ENCODE assay signal across 14 cellular contexts in the genomic region with DNA sequence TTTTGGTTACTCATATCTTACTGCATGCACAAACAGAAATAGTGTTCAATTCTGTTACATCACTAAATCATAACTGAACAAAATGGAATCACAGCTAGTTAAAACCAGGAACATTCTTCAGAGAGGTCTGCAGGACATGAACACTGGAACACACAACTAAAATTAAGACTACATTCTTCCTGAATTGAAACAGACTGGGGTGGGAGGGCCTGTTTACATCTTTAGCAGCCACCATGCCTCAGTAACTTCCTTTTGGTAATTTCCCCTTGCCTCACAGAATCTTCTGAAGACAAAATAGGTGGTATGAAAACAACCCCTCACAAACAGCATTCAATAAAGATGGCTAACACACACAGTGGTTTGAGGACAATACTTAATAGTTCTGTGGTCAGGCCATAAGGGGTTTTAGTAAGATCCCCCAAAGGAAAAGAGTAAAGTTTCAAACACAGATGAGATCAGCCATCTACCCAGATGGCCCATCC. TPM values are rescaled to one million over a fixed set of nuclear protein-coding genes. Genes with fewer than 3 reads are reported as not detected.
DNase-seq lines count a peak whose midpoint lies in the region; ATAC-seq and TF ChIP-seq lines count a peak whose summit lies in the region.
"Had no signal": no experiment of that assay in that cellular context is flagged by ENCODE, and none has a peak within 500 bp of the region (broad histone marks: within the 10 kb centered on the region; RNA-seq: fewer than 3 reads in every experiment).

No MANE protein-coding gene starts in this region.

- H3K9me3 Mint-ChIP-seq in CD14-positive monocyte, result no peaks in the 10 kb centered on the region
- no peaks in the 10 kb centered on the region for H3K9me3 Mint-ChIP-seq in T-cell

- no peak for TF ChIP-seq POLR2A in GM18505 (IDR thresholded peaks at IDR 0.05; ENCODE audit: borderline replicate concordance, extremely low read depth, insufficient read depth, insufficient read length)

- POLR2A ChIA-PET in T-cell (lab: Charles Lee), result no interaction called here

- H3K4me1 Mint-ChIP-seq in CD14-positive monocyte (peaks cover 16% of the 10 kb centered on the region), T-cell (peaks cover 66 to 86% (median 80%) of the 10 kb centered on the region in 3 donors)

- no peak for TF ChIP-seq CTCF in CD14-positive monocyte (IDR thresholded peaks at IDR 0.05)

- CTCF ChIA-PET in T-cell (lab: Charles Lee), result no interaction called here

- no peaks in the 10 kb centered on the region for H3K27me3 Mint-ChIP-seq in CD14-positive monocyte (ENCODE audit: low read depth in 3 of 3)
- no peaks in the 10 kb centered on the region for H3K27me3 Mint-ChIP-seq in T-cell

- H3K4me3 Mint-ChIP-seq in CD14-positive monocyte, result peak overlapping the region in 1 of 2 donors; percentile 16
- H3K4me3 Mint-ChIP-seq in T-cell, result peak overlapping the region; percentile 66 to 73 (median 69)

- intact Hi-C loops in CD14-positive monocyte (cut with micrococcal nuclease), result loop anchor here in 1 of 2 donors (10.0 kb wide), 1 partner anchor 58 kb away; no protein-coding TSS in a partner anchor

- H3K36me3 Mint-ChIP-seq in CD14-positive monocyte (peaks cover 77 to 89% of the 10 kb centered on the region in 2 donors), T-cell (peaks cover 66% of the 10 kb centered on the region)

- DNase-seq in CD14-positive monocyte (ENCODE audit: low spot score) (no peak), T-cell (peak in 15 of 34 experiments; percentile 6 to 49 (median 24)), germinal center (ENCODE audit: low spot score) (peak; percentile 54), NCI-H1694 treated with DMSO at 0.1 percent for 48 hours (lab: John Stamatoyannopoulos, UW) (no peak), NCI-H2029 (lab: John Stamatoyannopoulos, UW) (no peak), LoVo (ENCODE audit: low spot score) (no peak)
- DNase-seq: activated CD4-positive, alpha-beta T cell treated with anti-CD3 and anti-CD28 coated beads for 48 hours; BE2C; glutamatergic neuron; H7; left ventricle myocardium superior; NCI-H2081 had no signal

- peak; percentile 46 for ATAC-seq in GM18505 (IDR thresholded peaks at IDR 0.05; ENCODE audit: unreplicated experiment)
- peak; percentile 69 to 84 (median 78) for ATAC-seq in T-cell (replicated peaks in 1 of 4)
- ATAC-seq in GM21717 (IDR thresholded peaks at IDR 0.05; ENCODE audit: unreplicated experiment), result no peak
- ATAC-seq: left ventricle myocardium superior had no signal

- H3K27ac Mint-ChIP-seq in CD14-positive monocyte, result peak overlapping the region in 5 of 7 donors; percentile 14 to 82 (median 47)
- peak overlapping the region; percentile 94 to 99 for H3K27ac Mint-ChIP-seq in T-cell

RNA-seq across cellular contexts. Expression of a gene that starts 6.5 kb away (rescaled TPM):
- polyA plus RNA-seq in CD14-positive monocyte, result 1 to 10 TPM; 5.7 to 9.8 TPM
- 100 to 1,000 TPM; 151 to 180 (median 177) TPM for total RNA-seq in T-cell

RNA-seq across cellular contexts. Expression of a gene that starts 13.6 kb away (rescaled TPM):
- polyA plus RNA-seq in CD14-positive monocyte, result 10 to 100 TPM; 26.0 to 28.0 TPM
- total RNA-seq in T-cell, result 100 to 1,000 TPM in 4 of 5 donors, 10 to 100 TPM in 1; 90.8 to 110 (median 103) TPM
